Comparison of ENCODE assay signal across 1 cellular context in the genomic region with DNA sequence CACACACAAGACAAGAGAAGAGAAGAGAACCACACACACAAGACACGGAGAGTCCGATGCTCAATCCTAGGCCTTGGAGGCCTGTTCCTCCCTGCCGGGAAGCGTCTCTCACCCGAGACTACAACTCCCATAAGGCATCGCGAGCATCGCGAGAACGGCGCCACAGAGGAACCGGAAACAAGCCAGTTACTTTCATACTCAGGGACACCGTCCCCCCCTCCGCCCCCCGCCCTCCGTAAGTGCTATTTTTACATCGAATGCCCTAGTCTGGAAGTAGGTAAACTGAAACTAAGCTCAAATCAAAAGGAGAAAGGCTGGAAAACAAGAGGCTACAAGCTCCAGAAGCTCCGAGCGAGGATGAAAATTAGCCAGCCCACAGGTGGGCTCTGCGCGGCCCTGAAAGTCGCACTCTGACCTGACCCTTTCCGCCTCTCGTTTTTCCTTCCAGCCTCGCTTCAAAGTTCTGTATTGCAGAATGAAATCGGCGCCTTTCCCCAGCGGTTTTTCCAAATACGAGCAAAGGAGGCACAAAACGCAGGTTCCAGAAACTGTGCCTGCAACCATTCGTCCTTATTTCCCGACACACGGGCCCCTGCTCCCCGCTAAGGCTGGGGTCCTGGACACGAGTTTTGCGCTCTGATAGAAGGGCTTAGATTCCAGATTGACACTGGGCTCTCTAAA.
A peak's percentile ranks its signal among the peaks of the same experiment; 100 is the strongest.
TF ChIP-seq lines count a peak whose summit lies in the region.

No MANE protein-coding gene starts in this region.

TF ChIP-seq in K562, 482 proteins besides CTCF, POLR2A, EP300 and RAD21 (continued from another document and continues in another):
- TF ChIP-seq, protein P1, sequence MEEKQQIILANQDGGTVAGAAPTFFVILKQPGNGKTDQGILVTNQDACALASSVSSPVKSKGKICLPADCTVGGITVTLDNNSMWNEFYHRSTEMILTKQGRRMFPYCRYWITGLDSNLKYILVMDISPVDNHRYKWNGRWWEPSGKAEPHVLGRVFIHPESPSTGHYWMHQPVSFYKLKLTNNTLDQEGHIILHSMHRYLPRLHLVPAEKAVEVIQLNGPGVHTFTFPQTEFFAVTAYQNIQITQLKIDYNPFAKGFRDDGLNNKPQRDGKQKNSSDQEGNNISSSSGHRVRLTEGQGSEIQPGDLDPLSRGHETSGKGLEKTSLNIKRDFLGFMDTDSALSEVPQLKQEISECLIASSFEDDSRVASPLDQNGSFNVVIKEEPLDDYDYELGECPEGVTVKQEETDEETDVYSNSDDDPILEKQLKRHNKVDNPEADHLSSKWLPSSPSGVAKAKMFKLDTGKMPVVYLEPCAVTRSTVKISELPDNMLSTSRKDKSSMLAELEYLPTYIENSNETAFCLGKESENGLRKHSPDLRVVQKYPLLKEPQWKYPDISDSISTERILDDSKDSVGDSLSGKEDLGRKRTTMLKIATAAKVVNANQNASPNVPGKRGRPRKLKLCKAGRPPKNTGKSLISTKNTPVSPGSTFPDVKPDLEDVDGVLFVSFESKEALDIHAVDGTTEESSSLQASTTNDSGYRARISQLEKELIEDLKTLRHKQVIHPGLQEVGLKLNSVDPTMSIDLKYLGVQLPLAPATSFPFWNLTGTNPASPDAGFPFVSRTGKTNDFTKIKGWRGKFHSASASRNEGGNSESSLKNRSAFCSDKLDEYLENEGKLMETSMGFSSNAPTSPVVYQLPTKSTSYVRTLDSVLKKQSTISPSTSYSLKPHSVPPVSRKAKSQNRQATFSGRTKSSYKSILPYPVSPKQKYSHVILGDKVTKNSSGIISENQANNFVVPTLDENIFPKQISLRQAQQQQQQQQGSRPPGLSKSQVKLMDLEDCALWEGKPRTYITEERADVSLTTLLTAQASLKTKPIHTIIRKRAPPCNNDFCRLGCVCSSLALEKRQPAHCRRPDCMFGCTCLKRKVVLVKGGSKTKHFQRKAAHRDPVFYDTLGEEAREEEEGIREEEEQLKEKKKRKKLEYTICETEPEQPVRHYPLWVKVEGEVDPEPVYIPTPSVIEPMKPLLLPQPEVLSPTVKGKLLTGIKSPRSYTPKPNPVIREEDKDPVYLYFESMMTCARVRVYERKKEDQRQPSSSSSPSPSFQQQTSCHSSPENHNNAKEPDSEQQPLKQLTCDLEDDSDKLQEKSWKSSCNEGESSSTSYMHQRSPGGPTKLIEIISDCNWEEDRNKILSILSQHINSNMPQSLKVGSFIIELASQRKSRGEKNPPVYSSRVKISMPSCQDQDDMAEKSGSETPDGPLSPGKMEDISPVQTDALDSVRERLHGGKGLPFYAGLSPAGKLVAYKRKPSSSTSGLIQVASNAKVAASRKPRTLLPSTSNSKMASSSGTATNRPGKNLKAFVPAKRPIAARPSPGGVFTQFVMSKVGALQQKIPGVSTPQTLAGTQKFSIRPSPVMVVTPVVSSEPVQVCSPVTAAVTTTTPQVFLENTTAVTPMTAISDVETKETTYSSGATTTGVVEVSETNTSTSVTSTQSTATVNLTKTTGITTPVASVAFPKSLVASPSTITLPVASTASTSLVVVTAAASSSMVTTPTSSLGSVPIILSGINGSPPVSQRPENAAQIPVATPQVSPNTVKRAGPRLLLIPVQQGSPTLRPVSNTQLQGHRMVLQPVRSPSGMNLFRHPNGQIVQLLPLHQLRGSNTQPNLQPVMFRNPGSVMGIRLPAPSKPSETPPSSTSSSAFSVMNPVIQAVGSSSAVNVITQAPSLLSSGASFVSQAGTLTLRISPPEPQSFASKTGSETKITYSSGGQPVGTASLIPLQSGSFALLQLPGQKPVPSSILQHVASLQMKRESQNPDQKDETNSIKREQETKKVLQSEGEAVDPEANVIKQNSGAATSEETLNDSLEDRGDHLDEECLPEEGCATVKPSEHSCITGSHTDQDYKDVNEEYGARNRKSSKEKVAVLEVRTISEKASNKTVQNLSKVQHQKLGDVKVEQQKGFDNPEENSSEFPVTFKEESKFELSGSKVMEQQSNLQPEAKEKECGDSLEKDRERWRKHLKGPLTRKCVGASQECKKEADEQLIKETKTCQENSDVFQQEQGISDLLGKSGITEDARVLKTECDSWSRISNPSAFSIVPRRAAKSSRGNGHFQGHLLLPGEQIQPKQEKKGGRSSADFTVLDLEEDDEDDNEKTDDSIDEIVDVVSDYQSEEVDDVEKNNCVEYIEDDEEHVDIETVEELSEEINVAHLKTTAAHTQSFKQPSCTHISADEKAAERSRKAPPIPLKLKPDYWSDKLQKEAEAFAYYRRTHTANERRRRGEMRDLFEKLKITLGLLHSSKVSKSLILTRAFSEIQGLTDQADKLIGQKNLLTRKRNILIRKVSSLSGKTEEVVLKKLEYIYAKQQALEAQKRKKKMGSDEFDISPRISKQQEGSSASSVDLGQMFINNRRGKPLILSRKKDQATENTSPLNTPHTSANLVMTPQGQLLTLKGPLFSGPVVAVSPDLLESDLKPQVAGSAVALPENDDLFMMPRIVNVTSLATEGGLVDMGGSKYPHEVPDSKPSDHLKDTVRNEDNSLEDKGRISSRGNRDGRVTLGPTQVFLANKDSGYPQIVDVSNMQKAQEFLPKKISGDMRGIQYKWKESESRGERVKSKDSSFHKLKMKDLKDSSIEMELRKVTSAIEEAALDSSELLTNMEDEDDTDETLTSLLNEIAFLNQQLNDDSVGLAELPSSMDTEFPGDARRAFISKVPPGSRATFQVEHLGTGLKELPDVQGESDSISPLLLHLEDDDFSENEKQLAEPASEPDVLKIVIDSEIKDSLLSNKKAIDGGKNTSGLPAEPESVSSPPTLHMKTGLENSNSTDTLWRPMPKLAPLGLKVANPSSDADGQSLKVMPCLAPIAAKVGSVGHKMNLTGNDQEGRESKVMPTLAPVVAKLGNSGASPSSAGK (IDR thresholded peaks at IDR 0.05): no peak
- TF ChIP-seq CHD4 (IDR thresholded peaks at IDR 0.05; ENCODE audit: insufficient read depth, insufficient replicate concordance, low read depth, low read length, poor library complexity, severe bottlenecking) (no peak), SIRT6 (IDR thresholded peaks at IDR 0.05; ENCODE audit: low read depth, low read length) (no peak), ZKSCAN1 (IDR thresholded peaks at IDR 0.05; ENCODE audit: low read depth, low read length) (no peak), KLF10 (CRISPR knock-in tag; IDR thresholded peaks at IDR 0.05) (no peak), ZNF239 (CRISPR knock-in tag; IDR thresholded peaks at IDR 0.05) (no peak), CGGBP1 (CRISPR knock-in tag; IDR thresholded peaks at IDR 0.05) (no peak), XRCC3 (IDR thresholded peaks at IDR 0.05) (no peak), STAT6 (CRISPR knock-in tag; IDR thresholded peaks at IDR 0.05) (no peak), ZNF224 (CRISPR knock-in tag; IDR thresholded peaks at IDR 0.05) (no peak), RUNX1 (IDR thresholded peaks at IDR 0.05; ENCODE audit: low read depth) (no peak), THRAP3 (IDR thresholded peaks at IDR 0.05; ENCODE audit: borderline replicate concordance) (no peak), ZNF174 (CRISPR knock-in tag; IDR thresholded peaks at IDR 0.05) (no peak), TGIF2 (CRISPR knock-in tag; IDR thresholded peaks at IDR 0.05) (no peak), ESRRA (IDR thresholded peaks at IDR 0.05; ENCODE audit: borderline replicate concordance, low read depth) (no peak), ZKSCAN8 (CRISPR knock-in tag; IDR thresholded peaks at IDR 0.05) (no peak), SOX6 (IDR thresholded peaks at IDR 0.05) (no peak), GTF2F1 (IDR thresholded peaks at IDR 0.05; ENCODE audit: low read depth, low read length) (no peak), JUNB (CRISPR knock-in tag; conservative IDR thresholded peaks at IDR 0.05) (no peak), ZBTB5 (IDR thresholded peaks at IDR 0.05) (no peak), EGR1 (conservative IDR thresholded peaks at IDR 0.05) (no peak; the same call in 1 of the 2 replicates), NBN (IDR thresholded peaks at IDR 0.05; ENCODE audit: low read depth) (no peak), POU5F1 (IDR thresholded peaks at IDR 0.05; ENCODE audit: borderline replicate concordance, low read depth, low read length, partially characterized antibody) (peak; percentile 76), YY1 (IDR thresholded peaks at IDR 0.05; ENCODE audit: borderline replicate concordance in 1 of 3, control insufficient read depth in 1 of 3, extremely low read depth in 1 of 3, insufficient read depth in 3 of 3, insufficient read length in 1 of 3, insufficient replicate concordance in 2 of 3, low read depth in 1 of 3, low read length in 2 of 3) (peak in 2 of 3 experiments; percentile 33 to 53)
- TF ChIP-seq, protein P2, sequence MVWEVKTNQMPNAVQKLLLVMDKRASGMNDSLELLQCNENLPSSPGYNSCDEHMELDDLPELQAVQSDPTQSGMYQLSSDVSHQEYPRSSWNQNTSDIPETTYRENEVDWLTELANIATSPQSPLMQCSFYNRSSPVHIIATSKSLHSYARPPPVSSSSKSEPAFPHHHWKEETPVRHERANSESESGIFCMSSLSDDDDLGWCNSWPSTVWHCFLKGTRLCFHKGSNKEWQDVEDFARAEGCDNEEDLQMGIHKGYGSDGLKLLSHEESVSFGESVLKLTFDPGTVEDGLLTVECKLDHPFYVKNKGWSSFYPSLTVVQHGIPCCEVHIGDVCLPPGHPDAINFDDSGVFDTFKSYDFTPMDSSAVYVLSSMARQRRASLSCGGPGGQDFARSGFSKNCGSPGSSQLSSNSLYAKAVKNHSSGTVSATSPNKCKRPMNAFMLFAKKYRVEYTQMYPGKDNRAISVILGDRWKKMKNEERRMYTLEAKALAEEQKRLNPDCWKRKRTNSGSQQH (CRISPR knock-in tag; IDR thresholded peaks at IDR 0.05): no peak
- TF ChIP-seq, protein P3, sequence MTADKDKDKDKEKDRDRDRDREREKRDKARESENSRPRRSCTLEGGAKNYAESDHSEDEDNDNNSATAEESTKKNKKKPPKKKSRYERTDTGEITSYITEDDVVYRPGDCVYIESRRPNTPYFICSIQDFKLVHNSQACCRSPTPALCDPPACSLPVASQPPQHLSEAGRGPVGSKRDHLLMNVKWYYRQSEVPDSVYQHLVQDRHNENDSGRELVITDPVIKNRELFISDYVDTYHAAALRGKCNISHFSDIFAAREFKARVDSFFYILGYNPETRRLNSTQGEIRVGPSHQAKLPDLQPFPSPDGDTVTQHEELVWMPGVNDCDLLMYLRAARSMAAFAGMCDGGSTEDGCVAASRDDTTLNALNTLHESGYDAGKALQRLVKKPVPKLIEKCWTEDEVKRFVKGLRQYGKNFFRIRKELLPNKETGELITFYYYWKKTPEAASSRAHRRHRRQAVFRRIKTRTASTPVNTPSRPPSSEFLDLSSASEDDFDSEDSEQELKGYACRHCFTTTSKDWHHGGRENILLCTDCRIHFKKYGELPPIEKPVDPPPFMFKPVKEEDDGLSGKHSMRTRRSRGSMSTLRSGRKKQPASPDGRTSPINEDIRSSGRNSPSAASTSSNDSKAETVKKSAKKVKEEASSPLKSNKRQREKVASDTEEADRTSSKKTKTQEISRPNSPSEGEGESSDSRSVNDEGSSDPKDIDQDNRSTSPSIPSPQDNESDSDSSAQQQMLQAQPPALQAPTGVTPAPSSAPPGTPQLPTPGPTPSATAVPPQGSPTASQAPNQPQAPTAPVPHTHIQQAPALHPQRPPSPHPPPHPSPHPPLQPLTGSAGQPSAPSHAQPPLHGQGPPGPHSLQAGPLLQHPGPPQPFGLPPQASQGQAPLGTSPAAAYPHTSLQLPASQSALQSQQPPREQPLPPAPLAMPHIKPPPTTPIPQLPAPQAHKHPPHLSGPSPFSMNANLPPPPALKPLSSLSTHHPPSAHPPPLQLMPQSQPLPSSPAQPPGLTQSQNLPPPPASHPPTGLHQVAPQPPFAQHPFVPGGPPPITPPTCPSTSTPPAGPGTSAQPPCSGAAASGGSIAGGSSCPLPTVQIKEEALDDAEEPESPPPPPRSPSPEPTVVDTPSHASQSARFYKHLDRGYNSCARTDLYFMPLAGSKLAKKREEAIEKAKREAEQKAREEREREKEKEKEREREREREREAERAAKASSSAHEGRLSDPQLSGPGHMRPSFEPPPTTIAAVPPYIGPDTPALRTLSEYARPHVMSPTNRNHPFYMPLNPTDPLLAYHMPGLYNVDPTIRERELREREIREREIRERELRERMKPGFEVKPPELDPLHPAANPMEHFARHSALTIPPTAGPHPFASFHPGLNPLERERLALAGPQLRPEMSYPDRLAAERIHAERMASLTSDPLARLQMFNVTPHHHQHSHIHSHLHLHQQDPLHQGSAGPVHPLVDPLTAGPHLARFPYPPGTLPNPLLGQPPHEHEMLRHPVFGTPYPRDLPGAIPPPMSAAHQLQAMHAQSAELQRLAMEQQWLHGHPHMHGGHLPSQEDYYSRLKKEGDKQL (CRISPR knock-in tag; IDR thresholded peaks at IDR 0.05; ENCODE audit: borderline replicate concordance): no peak
